Comparison of ENCODE assay signal across 18 cellular contexts in the genomic region with DNA sequence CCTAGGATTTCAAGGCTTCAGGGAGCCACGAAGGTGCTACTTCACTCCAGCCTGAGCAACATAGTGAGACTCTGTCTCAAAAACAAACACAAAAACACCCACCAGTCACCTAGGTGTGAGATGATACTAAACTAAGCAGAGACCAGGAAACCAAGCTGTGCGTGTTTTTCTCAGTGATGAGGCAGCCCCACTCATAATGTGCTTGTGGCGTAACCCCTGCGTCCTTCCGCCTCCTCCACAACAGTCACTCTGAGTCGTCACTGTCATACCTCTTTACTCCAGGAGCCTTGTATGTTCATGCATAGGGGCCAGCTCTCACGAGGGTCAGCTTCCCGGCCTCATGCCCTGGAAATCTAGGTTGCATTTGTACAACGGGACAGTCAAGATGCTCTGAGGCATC. TPM values are rescaled to one million over a fixed set of nuclear protein-coding genes. Genes with fewer than 3 reads are reported as not detected.
DNase-seq lines count a peak whose midpoint lies in the region; ATAC-seq, FAIRE-seq and TF ChIP-seq lines count a peak whose summit lies in the region.
"Had no signal": no experiment of that assay in that cellular context is flagged by ENCODE, and none has a peak within 500 bp of the region (broad histone marks: within the 10 kb centered on the region; RNA-seq: fewer than 3 reads in every experiment).

No MANE protein-coding gene starts in this region.

- H3K27ac ChIP-seq in CD8-positive, alpha-beta T cell (ENCODE audit: low read depth, low read length): peak overlapping the region; percentile 29
- H3K27ac ChIP-seq in prostate gland: no peak overlapping the region
- H3K27ac ChIP-seq: ascending aorta, dorsolateral prefrontal cortex, left ventricle myocardium inferior had no signal

- ATAC-seq in CD8-positive, alpha-beta T cell: peak; percentile 85
- peak; percentile 82 for ATAC-seq in activated CD8-positive, alpha-beta T cell treated with anti-CD3 and anti-CD28 coated beads for 36 hours
- ATAC-seq in natural killer cell (peak; percentile 56 to 79 (median 59)), GM18909 (IDR thresholded peaks at IDR 0.05; ENCODE audit: poor library complexity, unreplicated experiment) (no peak)
- ATAC-seq: GM23338, SK-N-SH treated with all-trans-retinoic acid at 6 μM for 48 hours had no signal

- POLR2A ChIA-PET in CD8-positive, alpha-beta T cell (lab: Charles Lee): interaction anchor here (0.7 kb wide), 1 partner anchor 41 kb away, joined by 3 read pairs; no protein-coding TSS in a partner anchor
- POLR2A ChIA-PET in activated CD8-positive, alpha-beta T cell treated with anti-CD3 and anti-CD28 coated beads for 36 hours (lab: Charles Lee): no interaction called here

- H3K9me3 ChIP-seq in CD8-positive, alpha-beta T cell (ENCODE audit: low read length): no peaks in the 10 kb centered on the region
- no peaks in the 10 kb centered on the region for H3K9me3 ChIP-seq in prostate gland
- H3K9me3 ChIP-seq: ascending aorta, left ventricle myocardium inferior had no signal

- H3K27me3 ChIP-seq in CD8-positive, alpha-beta T cell (ENCODE audit: insufficient read depth, low read length): no peaks in the 10 kb centered on the region
- H3K27me3 ChIP-seq in prostate gland (replicated peaks; ENCODE audit: insufficient read depth): no peaks in the 10 kb centered on the region
- H3K27me3 ChIP-seq: ascending aorta, dorsolateral prefrontal cortex had no signal

- no peak overlapping the region for H3K4me3 Mint-ChIP-seq in CD8-positive, alpha-beta T cell
- no peak overlapping the region for H3K4me3 Mint-ChIP-seq in activated CD8-positive, alpha-beta T cell treated with anti-CD3 and anti-CD28 coated beads for 36 hours
- H3K4me3 Mint-ChIP-seq in natural killer cell: no peak overlapping the region
- H3K4me3 Mint-ChIP-seq: GM23338, nephron had no signal

- TF ChIP-seq CTCF in CD8-positive, alpha-beta T cell (IDR thresholded peaks at IDR 0.05): no peak
- TF ChIP-seq CTCF in activated CD8-positive, alpha-beta T cell treated with anti-CD3 and anti-CD28 coated beads for 36 hours (IDR thresholded peaks at IDR 0.05): no peak
- TF ChIP-seq CTCF in natural killer cell (IDR thresholded peaks at IDR 0.05) (no peak), prostate gland (IDR thresholded peaks at IDR 0.05) (no peak)

- H3K9me3 Mint-ChIP-seq in CD8-positive, alpha-beta T cell: no peaks in the 10 kb centered on the region
- no peaks in the 10 kb centered on the region for H3K9me3 Mint-ChIP-seq in activated CD8-positive, alpha-beta T cell treated with anti-CD3 and anti-CD28 coated beads for 36 hours
- H3K9me3 Mint-ChIP-seq in natural killer cell: no peaks in the 10 kb centered on the region
- H3K9me3 Mint-ChIP-seq: GM23338, nephron had no signal

- TF ChIP-seq POLR2A in prostate gland (IDR thresholded peaks at IDR 0.05): no peak

- H3K36me3 ChIP-seq in CD8-positive, alpha-beta T cell (ENCODE audit: insufficient read depth, low read length): no peaks in the 10 kb centered on the region
- no peaks in the 10 kb centered on the region for H3K36me3 ChIP-seq in prostate gland
- H3K36me3 ChIP-seq: ascending aorta, left ventricle myocardium inferior had no signal

- intact Hi-C loops in CD8-positive, alpha-beta T cell (cut with DNase I, micrococcal nuclease): loop anchor here (5.0 to 10.0 kb wide), 2 partner anchors 40 to 472 kb away; partner anchors contain the start of gene AKAP10 (in 1 of the 2)
- intact Hi-C loops in activated CD8-positive, alpha-beta T cell treated with anti-CD3 and anti-CD28 coated beads for 36 hours (cut with micrococcal nuclease): no loop called here
- intact Hi-C loops in natural killer cell (cut with micrococcal nuclease) (no loop called here), prostate gland (cut with DNase I) (no loop called here)

- FAIRE-seq in HTR-8/SVneo (lab: Jason Lieb, UNC): peak; percentile 51
- FAIRE-seq: G401.6 had no signal

- peaks cover 2% of the 10 kb centered on the region for H3K27me3 Mint-ChIP-seq in CD8-positive, alpha-beta T cell (ENCODE audit: low read depth)
- H3K27me3 Mint-ChIP-seq in activated CD8-positive, alpha-beta T cell treated with anti-CD3 and anti-CD28 coated beads for 36 hours: peaks cover 3% of the 10 kb centered on the region
- H3K27me3 Mint-ChIP-seq in natural killer cell (ENCODE audit: low read depth in 2 of 2): peaks cover 4 to 5% of the 10 kb centered on the region in 2 donors

- H3K4me1 ChIP-seq in CD8-positive, alpha-beta T cell (ENCODE audit: insufficient read depth, low read length): no peaks in the 10 kb centered on the region
- no peaks in the 10 kb centered on the region for H3K4me1 ChIP-seq in prostate gland (replicated peaks)
- H3K4me1 ChIP-seq: ascending aorta had no signal

- DNase-seq in CD8-positive, alpha-beta T cell: peak; percentile 7 to 67 (median 16)
- DNase-seq in HTR-8/SVneo (ENCODE audit: insufficient read length, low spot score) (no peak), natural killer cell (no peak), GOT3 (lab: John Stamatoyannopoulos, UW) (no peak), prostate gland (ENCODE audit: low spot score) (no peak)
- peak; percentile 69 for DNase-seq in activated CD8-positive, alpha-beta T cell treated with anti-CD3 and anti-CD28 coated beads for 36 hours
- DNase-seq: dorsolateral prefrontal cortex, left ventricle myocardium inferior, NCI-H1417 treated with DMSO at 0.1 percent for 48 hours, NCI-H345 had no signal

- 81% methylated on average over 9 of the region's 9 CpGs for WGBS in prostate gland

- peaks cover 5% of the 10 kb centered on the region for H3K4me1 Mint-ChIP-seq in CD8-positive, alpha-beta T cell (ENCODE audit: low read depth)
- H3K4me1 Mint-ChIP-seq in activated CD8-positive, alpha-beta T cell treated with anti-CD3 and anti-CD28 coated beads for 36 hours (ENCODE audit: low read depth): peaks cover 3% of the 10 kb centered on the region
- H3K4me1 Mint-ChIP-seq in natural killer cell: no peaks in the 10 kb centered on the region

- no peak overlapping the region for H3K4me3 ChIP-seq in CD8-positive, alpha-beta T cell (ENCODE audit: low read depth, low read length)
- no peak overlapping the region for H3K4me3 ChIP-seq in prostate gland
- H3K4me3 ChIP-seq: ascending aorta, dorsolateral prefrontal cortex, GM23338, left ventricle myocardium inferior had no signal

- H3K27ac Mint-ChIP-seq in CD8-positive, alpha-beta T cell: peak overlapping the region; percentile 60
- H3K27ac Mint-ChIP-seq in activated CD8-positive, alpha-beta T cell treated with anti-CD3 and anti-CD28 coated beads for 36 hours: no peak overlapping the region
- no peak overlapping the region for H3K27ac Mint-ChIP-seq in natural killer cell
- H3K27ac Mint-ChIP-seq: CD14-positive monocyte, GM23338, nephron had no signal

- no peaks in the 10 kb centered on the region for H3K36me3 Mint-ChIP-seq in CD8-positive, alpha-beta T cell
- H3K36me3 Mint-ChIP-seq in activated CD8-positive, alpha-beta T cell treated with anti-CD3 and anti-CD28 coated beads for 36 hours (ENCODE audit: low read depth): no peaks in the 10 kb centered on the region
- no peaks in the 10 kb centered on the region for H3K36me3 Mint-ChIP-seq in natural killer cell
- H3K36me3 Mint-ChIP-seq: CD14-positive monocyte had no signal

- CTCF ChIA-PET in CD8-positive, alpha-beta T cell (lab: Charles Lee): interaction anchor here (1.1 to 1.5 kb wide), 2 partner anchors 11 to 264 kb away, joined by 3 to 6 read pairs; no protein-coding TSS in a partner anchor
- CTCF ChIA-PET in activated CD8-positive, alpha-beta T cell treated with anti-CD3 and anti-CD28 coated beads for 36 hours (lab: Charles Lee): interaction anchor here (1.3 to 2.3 kb wide), 3 partner anchors 11 to 264 kb away, joined by 4 to 9 read pairs (median 5); partner anchors contain the start of gene B9D1

RNA-seq across cellular contexts. Expression of gene SLC47A1, which starts 31.1 kb away (rescaled TPM):
- not detected for total RNA-seq in CD8-positive, alpha-beta T cell
- under 1 TPM in 1 of 2 experiments, not detected in 1; 0.11 TPM for total RNA-seq in activated CD8-positive, alpha-beta T cell treated with anti-CD3 and anti-CD28 coated beads for 36 hours
- total RNA-seq in natural killer cell: 1 to 10 TPM in 1 of 3 donors, under 1 TPM in 2; 0.29 to 1.3 (median 0.45) TPM
- 10 to 100 TPM in 1 of 2 donors, 1 to 10 TPM in 1; 4.5 to 20.0 TPM for total RNA-seq in prostate gland
- total RNA-seq: OCI-LY7 had no signal

Comparison
In these comparisons a context has a peak if more than half of its experiments do, and no peak if none do; other contexts are left out.
1. DNase-seq: peak in CD8-positive, alpha-beta T cell (7 of 7) and activated CD8-positive, alpha-beta T cell treated with anti-CD3 and anti-CD28 coated beads for 36 hours (single experiment); none in HTR-8/SVneo (single experiment), natural killer cell (single experiment), GOT3 (single experiment) and prostate gland (single experiment).
2. intact Hi-C loops: an anchor here in CD8-positive, alpha-beta T cell (5.0 to 10.0 kb wide); none called in activated CD8-positive, alpha-beta T cell treated with anti-CD3 and anti-CD28 coated beads for 36 hours, natural killer cell and prostate gland.